15 cellular contexts compared by ENCODE assay signal in the genomic region with DNA sequence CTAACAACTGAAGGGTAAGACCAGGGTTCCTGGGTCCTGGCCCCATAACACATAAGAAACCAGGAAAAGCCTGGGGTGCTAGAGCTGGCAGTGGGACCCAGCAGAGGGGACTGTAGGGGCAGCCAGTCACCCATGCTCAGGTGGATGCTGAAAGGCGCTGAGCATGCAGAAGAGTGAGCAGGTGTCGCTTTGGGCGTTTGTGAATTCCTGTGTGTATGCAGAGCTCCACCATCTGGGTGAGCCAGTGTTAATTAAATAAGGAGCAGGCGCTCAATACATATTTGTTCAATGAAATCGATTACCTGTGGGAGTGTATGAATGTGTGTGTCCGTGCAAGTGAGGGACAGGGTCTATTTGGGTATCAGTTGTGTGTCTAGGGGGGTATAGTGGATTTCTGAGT. TPM values are rescaled to one million over a fixed set of nuclear protein-coding genes. Genes with fewer than 3 reads are reported as not detected.
DNase-seq lines count a peak whose midpoint lies in the region; ATAC-seq and TF ChIP-seq lines count a peak whose summit lies in the region.
"Had no signal": no experiment of that assay in that cellular context is flagged by ENCODE, and none has a peak within 500 bp of the region (broad histone marks: within the 10 kb centered on the region; RNA-seq: fewer than 3 reads in every experiment).

No MANE protein-coding gene starts in this region.

- H3K27me3 ChIP-seq in heart right ventricle (peaks cover 0 to 57% (median 19%) of the 10 kb centered on the region in 7 donors), right cardiac atrium (ENCODE audit: control insufficient read depth, insufficient read depth) (no peaks in the 10 kb centered on the region), layer of hippocampus (ENCODE audit: control insufficient read depth, insufficient read depth, low read length) (no peaks in the 10 kb centered on the region), tibial artery (peaks cover 0 to 80% of the 10 kb centered on the region in 2 donors)
- H3K27me3 ChIP-seq: Peyer's patch had no signal

- intact Hi-C loops in heart right ventricle (cut with DNase I) (loop anchor here in 3 of 10 donors (2.0 to 10.0 kb wide), 4 partner anchors 92 to 214 kb away; no protein-coding TSS in a partner anchor), right cardiac atrium (cut with DNase I) (no loop called here), tibial artery (cut with DNase I; ENCODE audit: low total_unique reads) (no loop called here)

- peaks cover 0 to 5% (median 0%) of the 10 kb centered on the region in 9 donors for H3K36me3 ChIP-seq in heart right ventricle
- H3K36me3 ChIP-seq in tibial artery = no peaks in the 10 kb centered on the region
- H3K36me3 ChIP-seq: Peyer's patch had no signal

- DNase-seq in heart right ventricle (no peak), right cardiac atrium (no peak), NCI-H2171 treated with DMSO at 0.1 percent for 48 hours (lab: John Stamatoyannopoulos, UW) (peak; percentile 81), tibial artery (no peak), HT-29 (ENCODE audit: low spot score) (no peak), NCI-H1105 (lab: John Stamatoyannopoulos, UW) (no peak)
- DNase-seq: activated B cell treated with CpG ODN at 0.5 μM for 24 hours; activated gamma-delta T cell treated with Interleukin-2 at 50 U/mL for 16 hours; effector memory CD8-positive, alpha-beta T cell; foreskin melanocyte; NCI-H2227 treated with DMSO at 0.1 percent for 48 hours had no signal

- H3K9me3 ChIP-seq in heart right ventricle = no peaks in the 10 kb centered on the region
- H3K9me3 ChIP-seq in right cardiac atrium (ENCODE audit: control insufficient read depth, low read length) = no peaks in the 10 kb centered on the region
- H3K9me3 ChIP-seq in tibial artery = no peaks in the 10 kb centered on the region
- H3K9me3 ChIP-seq: Peyer's patch had no signal

- H3K4me3 ChIP-seq in heart right ventricle = peak overlapping the region in 8 of 10 donors; percentile 0 to 56 (median 35)
- no peak overlapping the region for H3K4me3 ChIP-seq in right cardiac atrium (ENCODE audit: low read length)
- peak overlapping the region; percentile 17 to 23 for H3K4me3 ChIP-seq in tibial artery

- H3K27ac ChIP-seq in heart right ventricle (peak overlapping the region in 1 of 10 donors; percentile 81), right cardiac atrium (ENCODE audit: low read length) (no peak overlapping the region), layer of hippocampus (ENCODE audit: low read depth, low read length) (peak overlapping the region; percentile 19), tibial artery (no peak overlapping the region)

- TF ChIP-seq CTCF in heart right ventricle (IDR thresholded peaks at IDR 0.05) = no peak
- no peak for TF ChIP-seq CTCF in tibial artery (IDR thresholded peaks at IDR 0.05)

- WGBS in heart right ventricle, 2 donors = 79 to 83% methylated on average over 6 of the region's 6 CpGs
- WGBS in right cardiac atrium = 82% methylated on average over 6 of the region's 6 CpGs

- ATAC-seq in heart right ventricle (no peak), right cardiac atrium (no peak), GM21786 (IDR thresholded peaks at IDR 0.05; ENCODE audit: unreplicated experiment) (no peak)
- ATAC-seq: effector memory CD8-positive, alpha-beta T cell had no signal

- H3K4me1 ChIP-seq in heart right ventricle (peaks cover 0 to 9% (median 2%) of the 10 kb centered on the region in 9 donors), right cardiac atrium (ENCODE audit: control insufficient read depth, insufficient read depth, low read length) (no peaks in the 10 kb centered on the region), tibial artery (peaks cover 0 to 4% (median 2%) of the 10 kb centered on the region in 4 donors)
- H3K4me1 ChIP-seq: Peyer's patch had no signal

RNA-seq across cellular contexts. Expression of gene C1QA, which starts 0.5 kb away (rescaled TPM):
- total RNA-seq in heart right ventricle (100 to 1,000 TPM in 2 of 10 donors, 10 to 100 TPM in 8; 16.4 to 386 (median 28.9) TPM), right cardiac atrium (100 to 1,000 TPM in 3 of 4 donors, 10 to 100 TPM in 1; 80.5 to 156 (median 127) TPM)
- polyA plus RNA-seq in heart right ventricle (10 to 100 TPM; 36.9 to 82.1 TPM), right cardiac atrium (51.4 TPM)
- not detected in 2 replicates for total RNA-seq in HT-29 (2014; rRNA removed; shearing (Covaris generic))
- total RNA-seq: activated B cell treated with CpG ODN at 0.5 μM for 24 hours, Daoy had no signal

RNA-seq across cellular contexts. Expression of gene C1QC, which starts 6.5 kb away (rescaled TPM):
- 100 to 1,000 TPM in 2 of 10 donors, 10 to 100 TPM in 8; 15.9 to 389 (median 27.8) TPM for total RNA-seq in heart right ventricle
- polyA plus RNA-seq in heart right ventricle = 10 to 100 TPM; 18.0 to 73.9 TPM
- 100 to 1,000 TPM in 3 of 4 donors, 10 to 100 TPM in 1; 96.3 to 196 (median 125) TPM for total RNA-seq in right cardiac atrium
- 32.7 TPM for polyA plus RNA-seq in right cardiac atrium
- not detected in 2 replicates for total RNA-seq in HT-29 (2014; rRNA removed; shearing (Covaris generic))
- total RNA-seq: activated B cell treated with CpG ODN at 0.5 μM for 24 hours, Daoy had no signal

RNA-seq across cellular contexts. Expression of gene C1QB, which starts 16.1 kb away (rescaled TPM):
- total RNA-seq in heart right ventricle = 100 to 1,000 TPM in 2 of 10 donors, 10 to 100 TPM in 8; 10.0 to 367 (median 21.8) TPM
- polyA plus RNA-seq in heart right ventricle = 100 to 1,000 TPM in 1 of 2 donors, 10 to 100 TPM in 1; 32.3 to 100 TPM
- 100 to 1,000 TPM; 129 to 244 (median 166) TPM for total RNA-seq in right cardiac atrium
- polyA plus RNA-seq in right cardiac atrium = 53.5 TPM
- not detected in 2 replicates for total RNA-seq in HT-29 (2014; rRNA removed; shearing (Covaris generic))
- total RNA-seq: activated B cell treated with CpG ODN at 0.5 μM for 24 hours, Daoy had no signal

Comparison
In these comparisons a context has a peak if more than half of its experiments do, and no peak if none do; other contexts are left out.
1. RNA of gene C1QA, which starts 0.5 kb away (total RNA-seq): 80.5 to 156 TPM in right cardiac atrium and 16.4 to 386 TPM in heart right ventricle; not detected in HT-29; every median in the first group is over 10 times any median in the second.
2. RNA of gene C1QC, which starts 6.5 kb away (total RNA-seq): 96.3 to 196 TPM in right cardiac atrium and 15.9 to 389 TPM in heart right ventricle; not detected in HT-29; every median in the first group is over 10 times any median in the second.
3. RNA of gene C1QB, which starts 16.1 kb away (total RNA-seq): 129 to 244 TPM in right cardiac atrium and 10.0 to 367 TPM in heart right ventricle; not detected in HT-29; every median in the first group is over 10 times any median in the second.